ENCODE assay signal across 9 cellular contexts in genomic region chr15:51093865-51094605, GRCh38. TPM values are rescaled to one million over a fixed set of nuclear protein-coding genes. Genes with fewer than 3 reads are reported as not detected.
DNase-seq lines count a peak whose midpoint lies in the region; ATAC-seq and TF ChIP-seq lines count a peak whose summit lies in the region.
"Had no signal": no experiment of that assay in that cellular context is flagged by ENCODE, and none has a peak within 500 bp of the region (broad histone marks: within the 10 kb centered on the region; RNA-seq: fewer than 3 reads in every experiment).

No MANE protein-coding gene starts in this region.

- ATAC-seq in GM19035 (IDR thresholded peaks at IDR 0.05; ENCODE audit: unreplicated experiment) = no peak

- no peak for TF ChIP-seq CTCF in HFFc6 (IDR thresholded peaks at IDR 0.05)
- no peak for TF ChIP-seq CTCF in brain microvascular endothelial cell (IDR thresholded peaks at IDR 0.05; ENCODE audit: low read depth, low read length, missing control alignments)

- no peaks in the 10 kb centered on the region for H3K9me3 Mint-ChIP-seq in HFFc6
- H3K9me3 Mint-ChIP-seq: activated naive CD4-positive, alpha-beta T cell treated with anti-CD3 and anti-CD28 coated beads, Interleukin-2, amount 50 U/mL, for 72 hours had no signal

- H3K4me3 ChIP-seq in ACC112 (ENCODE audit: low read depth, low read length) (peak overlapping the region; percentile 90), brain microvascular endothelial cell (ENCODE audit: low read depth, low read length) (peak overlapping the region; percentile 59), stomach smooth muscle (ENCODE audit: low read length in 2 of 2) (peak overlapping the region; percentile 51 to 80)

- DNase-seq in HFFc6 (no peak), brain microvascular endothelial cell (no peak), left kidney (ENCODE audit: low read depth, low spot score) (peak; percentile 55), NCI-H774 (lab: John Stamatoyannopoulos, UW) (no peak)
- DNase-seq in effector CD4-positive, alpha-beta T cell = no peak

- no peak overlapping the region for H3K27ac Mint-ChIP-seq in HFFc6
- H3K27ac Mint-ChIP-seq: activated naive CD4-positive, alpha-beta T cell treated with anti-CD3 and anti-CD28 coated beads, Interleukin-2, amount 50 U/mL, for 72 hours had no signal

- peaks cover 36% of the 10 kb centered on the region for H3K79me2 ChIP-seq in ACC112 (ENCODE audit: control insufficient read depth, insufficient read depth, low read length, unreplicated experiment)

- no peaks in the 10 kb centered on the region for H3K36me3 ChIP-seq in ACC112 (ENCODE audit: insufficient read depth, low read length)
- no peaks in the 10 kb centered on the region for H3K36me3 ChIP-seq in brain microvascular endothelial cell (replicated peaks)
- H3K36me3 ChIP-seq in stomach smooth muscle (ENCODE audit: control insufficient read depth in 2 of 2, insufficient read depth in 2 of 2, low read length in 2 of 2) = no peaks in the 10 kb centered on the region

- H3K27ac ChIP-seq in ACC112 (ENCODE audit: low read depth, low read length) = no peak overlapping the region
- H3K27ac ChIP-seq in brain microvascular endothelial cell = no peak overlapping the region
- H3K27ac ChIP-seq in stomach smooth muscle (ENCODE audit: low read length) = no peak overlapping the region

- H3K27me3 Mint-ChIP-seq in HFFc6 (ENCODE audit: insufficient read depth) = peaks cover 32% of the 10 kb centered on the region

- H3K9ac ChIP-seq in stomach smooth muscle (ENCODE audit: low read length in 2 of 2) = no peak overlapping the region

- H3K27me3 ChIP-seq in ACC112 (ENCODE audit: insufficient read depth, low read length) (no peaks in the 10 kb centered on the region), brain microvascular endothelial cell (replicated peaks) (peaks cover 5% of the 10 kb centered on the region), stomach smooth muscle (ENCODE audit: control insufficient read depth in 1 of 2, insufficient read depth in 2 of 2, low read length in 2 of 2) (peaks cover 0 to 16% of the 10 kb centered on the region in 2 donors)

- H3K9me3 ChIP-seq in stomach smooth muscle (ENCODE audit: control insufficient read depth in 2 of 2, low read length in 2 of 2) = no peaks in the 10 kb centered on the region

- peak overlapping the region; percentile 74 for H3K4me3 Mint-ChIP-seq in HFFc6

- H3K4me1 ChIP-seq in ACC112 (ENCODE audit: control insufficient read depth, insufficient read depth, low read length, unreplicated experiment) (peaks cover 53% of the 10 kb centered on the region), stomach smooth muscle (ENCODE audit: control insufficient read depth, insufficient read depth, low read length) (peaks cover 20% of the 10 kb centered on the region)

- H3K4me1 Mint-ChIP-seq in HFFc6 (ENCODE audit: low read depth) = peaks cover 31% of the 10 kb centered on the region

- peak overlapping the region; percentile 71 for H2AFZ ChIP-seq in ACC112 (ENCODE audit: low read length, unreplicated experiment)

- H3K36me3 Mint-ChIP-seq in HFFc6 (ENCODE audit: low read depth) = no peaks in the 10 kb centered on the region
- H3K36me3 Mint-ChIP-seq: activated naive CD4-positive, alpha-beta T cell treated with anti-CD3 and anti-CD28 coated beads, Interleukin-2, amount 50 U/mL, for 72 hours had no signal

- in situ Hi-C loops in brain microvascular endothelial cell (cut with HindIII; ENCODE audit: low pct_ligation_motif_present, low sequenced_read_pairs) = no loop called here

RNA-seq across cellular contexts. Expression of gene TNFAIP8L3, which starts 0.7 kb away (rescaled TPM):
- under 1 TPM; 0.17 to 0.57 (median 0.23) TPM for total RNA-seq in HFFc6 (2021; fragmentation: NEBNext Ultra II Directional; extraction: Animal tissue kit (Norgen Biotek cat#: 25700))
